16 cellular contexts compared by ENCODE assay signal in the genomic region with DNA sequence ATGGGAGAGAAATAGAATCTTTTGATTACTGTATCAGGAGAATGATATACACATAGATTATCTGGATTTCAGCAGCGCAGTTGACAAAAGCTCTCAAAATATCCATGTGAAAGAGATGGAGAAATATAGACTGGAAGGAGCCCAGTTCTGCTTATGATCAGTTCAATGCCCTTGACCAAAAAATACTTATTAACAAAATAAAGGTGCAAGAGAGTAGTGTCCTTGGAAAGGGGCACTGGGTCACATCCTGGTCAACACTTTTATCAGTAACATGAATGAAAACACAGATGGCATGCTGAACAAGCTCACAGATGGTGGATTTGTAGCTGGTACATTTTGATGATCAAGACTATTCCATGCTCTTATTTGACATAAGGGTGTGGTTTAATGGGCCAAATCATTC.
A peak's percentile ranks its signal among the peaks of the same experiment; 100 is the strongest.
DNase-seq lines count a peak whose midpoint lies in the region; ATAC-seq, FAIRE-seq and TF ChIP-seq lines count a peak whose summit lies in the region.
"Had no signal": no experiment of that assay in that cellular context is flagged by ENCODE, and none has a peak within 500 bp of the region (broad histone marks: within the 10 kb centered on the region; RNA-seq: fewer than 3 reads in every experiment).

No MANE protein-coding gene starts in this region.

- H3K79me2 ChIP-seq in SK-N-SH (ENCODE audit: insufficient read depth), result no peaks in the 10 kb centered on the region

- H3K36me3 ChIP-seq in liver (ENCODE audit: control insufficient read depth in 4 of 4, insufficient read depth in 3 of 4, low read depth in 1 of 4, low read length in 3 of 4), result no peaks in the 10 kb centered on the region
- no peaks in the 10 kb centered on the region for H3K36me3 ChIP-seq in small intestine (ENCODE audit: control insufficient read depth in 2 of 2, insufficient read depth in 2 of 2, low read length in 2 of 2)
- no peaks in the 10 kb centered on the region for H3K36me3 ChIP-seq in SK-N-SH (replicated peaks in 1 of 2; ENCODE audit: control insufficient read depth in 1 of 2, insufficient read depth in 2 of 2, low read length in 1 of 2)
- H3K36me3 ChIP-seq: BLaER1 treated with 17β-estradiol and CSF1 and Interleukin-3, amounts not matched to agents 10 nM and 100 nM; HAP-1 had no signal

- no peak for TF ChIP-seq EP300 in SK-N-SH (IDR thresholded peaks at IDR 0.05; ENCODE audit: borderline replicate concordance in 1 of 2, low read depth in 1 of 2, low read length in 1 of 2)

- no peak overlapping the region for H3K4me2 ChIP-seq in SK-N-SH
- H3K4me2 ChIP-seq: BLaER1 treated with 17β-estradiol and CSF1 and Interleukin-3, amounts not matched to agents 10 nM and 100 nM had no signal

- peaks cover 3 to 24% (median 15%) of the 10 kb centered on the region in 4 donors for H3K4me1 ChIP-seq in liver (ENCODE audit: control insufficient read depth in 4 of 4, insufficient read depth in 4 of 4, low read length in 3 of 4)
- H3K4me1 ChIP-seq in small intestine (ENCODE audit: control insufficient read depth in 2 of 2, insufficient read depth in 1 of 2, low read depth in 1 of 2, low read length in 1 of 2), result no peaks in the 10 kb centered on the region
- H3K4me1 ChIP-seq in SK-N-SH (ENCODE audit: control insufficient read depth in 1 of 2, insufficient read depth in 2 of 2, low read depth in 1 of 2, low read length in 1 of 2), result no peaks in the 10 kb centered on the region
- H3K4me1 ChIP-seq: BLaER1 treated with 17β-estradiol and CSF1 and Interleukin-3, amounts not matched to agents 10 nM and 100 nM had no signal

- CTCF ChIA-PET in SK-N-SH (lab: Yijun Ruan, JAX), result no interaction called here

- TF ChIP-seq RAD21 in liver (IDR thresholded peaks at IDR 0.05) (peak; percentile 47 to 54), SK-N-SH (IDR thresholded peaks at IDR 0.05; ENCODE audit: low read length) (no peak)

- no peaks in the 10 kb centered on the region for H4K20me1 ChIP-seq in SK-N-SH (ENCODE audit: insufficient read depth)
- H4K20me1 ChIP-seq: BLaER1 treated with 17β-estradiol and CSF1 and Interleukin-3, amounts not matched to agents 10 nM and 100 nM had no signal

- no peak for ATAC-seq in GM18861 (IDR thresholded peaks at IDR 0.05; ENCODE audit: unreplicated experiment)
- ATAC-seq: CD8-positive, alpha-beta T cell had no signal

- no peaks in the 10 kb centered on the region for H3K9me2 ChIP-seq in SK-N-SH

- no peaks in the 10 kb centered on the region for H3K27me3 ChIP-seq in liver (ENCODE audit: control insufficient read depth in 4 of 4, insufficient read depth in 4 of 4, low read length in 3 of 4)
- H3K27me3 ChIP-seq in small intestine (ENCODE audit: control insufficient read depth in 2 of 2, insufficient read depth in 2 of 2, low read length in 2 of 2), result no peaks in the 10 kb centered on the region
- no peaks in the 10 kb centered on the region; the same call in 1 of the 2 replicates for H3K27me3 ChIP-seq in SK-N-SH (ENCODE audit: insufficient read depth)
- H3K27me3 ChIP-seq: BLaER1 treated with 17β-estradiol and CSF1 and Interleukin-3, amounts not matched to agents 10 nM and 100 nM had no signal

- no peak for TF ChIP-seq CTCF in liver (IDR thresholded peaks at IDR 0.05; ENCODE audit: low read depth, low read length, missing input control)
- no peak for TF ChIP-seq CTCF in SK-N-SH (IDR thresholded peaks at IDR 0.05)

- 40% methylated on average over 1 of the region's 1 CpG for whole genome bisulfite sequencing in liver
- WGBS in small intestine, 3 donors, result 92 to 98% (median 96%) methylated on average over 1 of the region's 1 CpG
- 27% methylated on average over 1 of the region's 1 CpG for WGBS in SK-N-SH (ENCODE audit: low lambda C conversion rate)

- POLR2A ChIA-PET in SK-N-SH (lab: Yijun Ruan, JAX), result no interaction called here

- peak overlapping the region in 1 of 2 donors; percentile 15 for H3K27ac ChIP-seq in liver (ENCODE audit: low read depth in 1 of 2, low read length in 2 of 2)
- no peak overlapping the region for H3K27ac ChIP-seq in small intestine (ENCODE audit: low read depth in 1 of 2, low read length in 1 of 2)
- no peak overlapping the region for H3K27ac ChIP-seq in SK-N-SH (ENCODE audit: low read depth in 2 of 2, low read length in 1 of 2)
- H3K27ac ChIP-seq: BLaER1 treated with 17β-estradiol and CSF1 and Interleukin-3, amounts not matched to agents 10 nM and 100 nM; GM23248 had no signal

- H3K4me3 ChIP-seq in liver (ENCODE audit: low read depth in 1 of 3, low read length in 3 of 3), result no peak overlapping the region
- H3K4me3 ChIP-seq in small intestine (ENCODE audit: low read depth in 1 of 2, low read length in 2 of 2), result no peak overlapping the region
- no peak overlapping the region for H3K4me3 ChIP-seq in SK-N-SH (ENCODE audit: low read depth in 2 of 2, low read length in 1 of 2)
- H3K4me3 ChIP-seq: BLaER1 treated with 17β-estradiol and CSF1 and Interleukin-3, amounts not matched to agents 10 nM and 100 nM; GM23248; HAP-1 had no signal

- H3K9ac ChIP-seq in liver (ENCODE audit: low read depth in 1 of 2, low read length in 2 of 2) (no peak overlapping the region), SK-N-SH (no peak overlapping the region)
- H3K9ac ChIP-seq: BLaER1 treated with 17β-estradiol and CSF1 and Interleukin-3, amounts not matched to agents 10 nM and 100 nM; GM23248 had no signal

- DNase-seq in DMS53 (lab: John Stamatoyannopoulos, UW) (peak; percentile 13), DMS53 treated with DMSO at 0.1 percent for 48 hours (lab: John Stamatoyannopoulos, UW; ENCODE audit: unreplicated experiment) (no peak), NCI-H748 treated with DMSO at 0.1 percent for 48 hours (lab: John Stamatoyannopoulos, UW) (peak; percentile 51), small intestine (peak; percentile 22), SK-N-SH (no peak), Ammon's horn (ENCODE audit: low spot score) (no peak)
- DNase-seq: 8988T; Calu3; CD8-positive, alpha-beta T cell; DMS79 treated with DMSO at 0.1 percent for 48 hours; GF-D8; GM23248 had no signal

- no peak for FAIRE-seq in small intestine (lab: Jason Lieb, UNC)

- H3K9me3 ChIP-seq in liver (ENCODE audit: control insufficient read depth in 4 of 4, low read length in 3 of 4) (no peaks in the 10 kb centered on the region), small intestine (ENCODE audit: control insufficient read depth, low read depth) (no peaks in the 10 kb centered on the region), SK-N-SH (no peaks in the 10 kb centered on the region)
- H3K9me3 ChIP-seq: HAP-1 had no signal

- H2AFZ ChIP-seq in SK-N-SH (ENCODE audit: low read depth), result no peak overlapping the region
- H2AFZ ChIP-seq: GM23248 had no signal

- H3F3A ChIP-seq in SK-N-SH (replicated peaks; ENCODE audit: insufficient read depth), result no peaks in the 10 kb centered on the region

TF ChIP-seq in liver, 16 proteins besides CTCF, POLR2A, EP300 and RAD21 (continues in another document):
- TF ChIP-seq, protein P1, sequence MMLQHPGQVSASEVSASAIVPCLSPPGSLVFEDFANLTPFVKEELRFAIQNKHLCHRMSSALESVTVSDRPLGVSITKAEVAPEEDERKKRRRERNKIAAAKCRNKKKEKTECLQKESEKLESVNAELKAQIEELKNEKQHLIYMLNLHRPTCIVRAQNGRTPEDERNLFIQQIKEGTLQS (IDR thresholded peaks at IDR 0.05), result no peak

TF ChIP-seq in SK-N-SH, 30 proteins besides CTCF, POLR2A, EP300 and RAD21:
- TF ChIP-seq YY1 (IDR thresholded peaks at IDR 0.05; ENCODE audit: low read depth) (no peak), TCF12 (IDR thresholded peaks at IDR 0.05) (no peak), NFIC (IDR thresholded peaks at IDR 0.05; ENCODE audit: borderline replicate concordance) (no peak), RCOR1 (IDR thresholded peaks at IDR 0.05; ENCODE audit: low read length) (no peak)
- TF ChIP-seq, protein P2, sequence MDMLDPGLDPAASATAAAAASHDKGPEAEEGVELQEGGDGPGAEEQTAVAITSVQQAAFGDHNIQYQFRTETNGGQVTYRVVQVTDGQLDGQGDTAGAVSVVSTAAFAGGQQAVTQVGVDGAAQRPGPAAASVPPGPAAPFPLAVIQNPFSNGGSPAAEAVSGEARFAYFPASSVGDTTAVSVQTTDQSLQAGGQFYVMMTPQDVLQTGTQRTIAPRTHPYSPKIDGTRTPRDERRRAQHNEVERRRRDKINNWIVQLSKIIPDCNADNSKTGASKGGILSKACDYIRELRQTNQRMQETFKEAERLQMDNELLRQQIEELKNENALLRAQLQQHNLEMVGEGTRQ (IDR thresholded peaks at IDR 0.05; ENCODE audit: borderline replicate concordance, low read depth, low read length), result no peak
- TF ChIP-seq, protein P3, sequence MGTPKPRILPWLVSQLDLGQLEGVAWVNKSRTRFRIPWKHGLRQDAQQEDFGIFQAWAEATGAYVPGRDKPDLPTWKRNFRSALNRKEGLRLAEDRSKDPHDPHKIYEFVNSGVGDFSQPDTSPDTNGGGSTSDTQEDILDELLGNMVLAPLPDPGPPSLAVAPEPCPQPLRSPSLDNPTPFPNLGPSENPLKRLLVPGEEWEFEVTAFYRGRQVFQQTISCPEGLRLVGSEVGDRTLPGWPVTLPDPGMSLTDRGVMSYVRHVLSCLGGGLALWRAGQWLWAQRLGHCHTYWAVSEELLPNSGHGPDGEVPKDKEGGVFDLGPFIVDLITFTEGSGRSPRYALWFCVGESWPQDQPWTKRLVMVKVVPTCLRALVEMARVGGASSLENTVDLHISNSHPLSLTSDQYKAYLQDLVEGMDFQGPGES (IDR thresholded peaks at IDR 0.05; ENCODE audit: low read depth, low read length), result no peak
TF ChIP-seq in SK-N-SH: peak in this region for 0.

Comparison
In these comparisons a context has a peak if more than half of its experiments do, and no peak if none do; other contexts are left out.
1. DNase-seq: peak in DMS53 (single experiment), NCI-H748 treated with DMSO at 0.1 percent for 48 hours (single experiment) and small intestine (single experiment); none in DMS53 treated with DMSO at 0.1 percent for 48 hours (single experiment), SK-N-SH (single experiment) and Ammon's horn (single experiment).